Comparison of ENCODE assay signal across 19 cellular contexts in genomic region chr6:133100870-133101269, GRCh38.
"Had no signal": no experiment of that assay in that cellular context is flagged by ENCODE, and none has a peak within 500 bp of the region (broad histone marks: within the 10 kb centered on the region; RNA-seq: fewer than 3 reads in every experiment).

No MANE protein-coding gene starts in this region.

- ATAC-seq: gastroesophageal sphincter; left cardiac atrium; mucosa of descending colon; naive thymus-derived CD8-positive, alpha-beta T cell had no signal

- H3K27me3 ChIP-seq: dorsolateral prefrontal cortex, gastroesophageal sphincter, ovary, right atrium auricular region, tibial artery, upper lobe of left lung, uterus had no signal

- H3K4me3 ChIP-seq: coronary artery, dorsolateral prefrontal cortex, gastroesophageal sphincter, mucosa of descending colon, ovary, right atrium auricular region, smooth muscle cell, tibial artery, upper lobe of left lung, uterus had no signal

- FAIRE-seq: keratinocyte had no signal

- H3K4me2 ChIP-seq: smooth muscle cell had no signal

- H3K27ac ChIP-seq: coronary artery, gastroesophageal sphincter, ovary, right atrium auricular region, tibial artery, upper lobe of left lung, uterus had no signal

- H3K36me3 ChIP-seq: gastroesophageal sphincter, ovary, right atrium auricular region, tibial artery, upper lobe of left lung, uterus had no signal

- DNase-seq: dorsolateral prefrontal cortex; effector CD8-positive, alpha-beta T cell; glutamatergic neuron; left cardiac atrium; mammary epithelial cell; mucosa of descending colon; naive thymus-derived CD8-positive, alpha-beta T cell; nucleus accumbens; ovary; stimulated activated CD4-positive, alpha-beta T cell treated with anti-CD3 and anti-CD28 coated beads, Interleukin-2, amount 100 ng/mL, for 48 hours; stimulated activated naive CD4-positive, alpha-beta T cell treated with Interleukin-2 at 50 U/mL for 16 hours; tibial artery; upper lobe of left lung; uterus had no signal

- H3K9me3 ChIP-seq: gastroesophageal sphincter, mucosa of descending colon, ovary, right atrium auricular region, tibial artery, upper lobe of left lung, uterus had no signal

- H3K4me1 ChIP-seq: gastroesophageal sphincter, tibial artery, upper lobe of left lung, uterus had no signal
